In genomic region chr17:74190154-74190553, GRCh38 we compare ENCODE assay signal across 1 cellular context.
TF ChIP-seq lines count a peak whose summit lies in the region.

No MANE protein-coding gene starts in this region.

TF ChIP-seq in GM12878, 131 proteins besides CTCF, POLR2A, EP300 and RAD21 (continued from another document):
- TF ChIP-seq MLLT1 (IDR thresholded peaks at IDR 0.05) (no peak), MXI1 (IDR thresholded peaks at IDR 0.05; ENCODE audit: low read depth, low read length) (no peak), RAD51 (IDR thresholded peaks at IDR 0.05) (peak; percentile 57; the same call in 1 of the 2 replicates), HDAC6 (IDR thresholded peaks at IDR 0.05; ENCODE audit: unreplicated experiment) (no peak), MEF2A (IDR thresholded peaks at IDR 0.05; ENCODE audit: insufficient read depth, low read depth, low read length) (no peak), USF2 (IDR thresholded peaks at IDR 0.05; ENCODE audit: borderline replicate concordance, low read depth, low read length) (peak; percentile 34; the same call in 1 of the 2 replicates), NFYA (IDR thresholded peaks at IDR 0.05; ENCODE audit: borderline replicate concordance, low read depth, low read length) (no peak), E4F1 (IDR thresholded peaks at IDR 0.05; ENCODE audit: borderline replicate concordance, partially characterized antibody) (no peak), NKRF (conservative IDR thresholded peaks at IDR 0.05) (no peak), ATF3 (IDR thresholded peaks at IDR 0.05; ENCODE audit: borderline replicate concordance, extremely low read depth, low read depth, low read length) (peak; percentile 52; the same call in 1 of the 2 replicates), STAT1 (conservative IDR thresholded peaks at IDR 0.05) (no peak), SP1 (IDR thresholded peaks at IDR 0.05; ENCODE audit: low read depth, low read length) (no peak), EGR1 (IDR thresholded peaks at IDR 0.05; ENCODE audit: borderline replicate concordance in 1 of 2, low read depth in 2 of 2, low read length in 2 of 2) (no peak), MEF2B (IDR thresholded peaks at IDR 0.05; ENCODE audit: partially characterized antibody, poor library complexity, severe bottlenecking) (no peak), ZNF217 (IDR thresholded peaks at IDR 0.05) (no peak), IRF3 (IDR thresholded peaks at IDR 0.05) (no peak)
